In genomic region chr6:96784650-96785049, GRCh38 we compare ENCODE assay signal across 22 cellular contexts. TPM values are rescaled to one million over a fixed set of nuclear protein-coding genes. Genes with fewer than 3 reads are reported as not detected.
DNase-seq lines count a peak whose midpoint lies in the region; TF ChIP-seq lines count a peak whose summit lies in the region.
"Had no signal": no experiment of that assay in that cellular context is flagged by ENCODE, and none has a peak within 500 bp of the region (broad histone marks: within the 10 kb centered on the region; RNA-seq: fewer than 3 reads in every experiment).

No MANE protein-coding gene starts in this region.

- no peaks in the 10 kb centered on the region for H3K9me3 Mint-ChIP-seq in neural progenitor cell
- H3K9me3 Mint-ChIP-seq: CD4-positive, alpha-beta memory T cell; IgD-negative memory B cell had no signal

- H3K27ac ChIP-seq in SJCRH30 (no peak overlapping the region), neural progenitor cell (no peak overlapping the region), mesenchymal stem cell (ENCODE audit: low read length, poor library complexity, severe bottlenecking) (no peak overlapping the region)
- H3K27ac ChIP-seq: 22Rv1; BLaER1 treated with 17β-estradiol and CSF1 and Interleukin-3, amounts not matched to agents 10 nM and 100 nM had no signal

- H3K27me3 ChIP-seq in SJCRH30 (no peaks in the 10 kb centered on the region), neural progenitor cell (no peaks in the 10 kb centered on the region), mesenchymal stem cell (ENCODE audit: control insufficient read depth in 1 of 2, insufficient read depth in 1 of 2, low read length in 2 of 2) (no peaks in the 10 kb centered on the region)
- H3K27me3 ChIP-seq: BLaER1 treated with 17β-estradiol and CSF1 and Interleukin-3, amounts not matched to agents 10 nM and 100 nM; MG63 had no signal

- no peaks in the 10 kb centered on the region for H3K79me1 ChIP-seq in mesenchymal stem cell (replicated peaks; ENCODE audit: low read length, poor library complexity, severe bottlenecking)

- H3K9ac ChIP-seq in neural progenitor cell = no peak overlapping the region
- H3K9ac ChIP-seq in mesenchymal stem cell (ENCODE audit: low read length) = no peak overlapping the region
- H3K9ac ChIP-seq: BLaER1 treated with 17β-estradiol and CSF1 and Interleukin-3, amounts not matched to agents 10 nM and 100 nM had no signal

- no peak overlapping the region for H2AK5ac ChIP-seq in mesenchymal stem cell (ENCODE audit: low read length, severe bottlenecking)

- no peak overlapping the region for H3K23ac ChIP-seq in mesenchymal stem cell (ENCODE audit: low read length in 2 of 2)

- H3K79me2 ChIP-seq in neural progenitor cell (ENCODE audit: low read depth) = no peaks in the 10 kb centered on the region

- H3K27me3 Mint-ChIP-seq in neural progenitor cell (ENCODE audit: insufficient read depth, low read depth) = no peaks in the 10 kb centered on the region
- H3K27me3 Mint-ChIP-seq: IgD-negative memory B cell had no signal

- H3K36me3 ChIP-seq in SJCRH30 (no peaks in the 10 kb centered on the region), neural progenitor cell (no peaks in the 10 kb centered on the region), mesenchymal stem cell (ENCODE audit: control insufficient read depth in 1 of 2, insufficient read depth in 2 of 2, low read depth in 1 of 2, low read length in 2 of 2) (no peaks in the 10 kb centered on the region)
- H3K36me3 ChIP-seq: BLaER1 treated with 17β-estradiol and CSF1 and Interleukin-3, amounts not matched to agents 10 nM and 100 nM; MG63 had no signal

- no peak overlapping the region for H2BK5ac ChIP-seq in mesenchymal stem cell (ENCODE audit: low read depth, low read length, poor library complexity, severe bottlenecking)

- DNase-seq in DMS 273 (lab: John Stamatoyannopoulos, UW; ENCODE audit: unreplicated experiment) (peak; percentile 37), DMS 273 treated with DMSO at 0.1 percent for 48 hours (lab: John Stamatoyannopoulos, UW) (no peak), SJCRH30 (peak; percentile 5 to 20), fibroblast of villous mesenchyme (ENCODE audit: low read depth) (peak; percentile 23), neural progenitor cell (ENCODE audit: low spot score) (no peak), mesenchymal stem cell (no peak), EL (no peak), mesenteric fat pad (ENCODE audit: low spot score) (no peak)
- DNase-seq: ACHN; Caco-2; CD4-positive, alpha-beta memory T cell; DMS153; GF-D8; Karpas-422; MG63; NCI-H1417 treated with DMSO at 0.1 percent for 48 hours; NCI-H1930; NCI-H510A; NCI-H748 treated with DMSO at 0.1 percent for 48 hours had no signal

- no peaks in the 10 kb centered on the region for H3F3A ChIP-seq in neural progenitor cell (ENCODE audit: low read depth)

- WGBS in mesenchymal stem cell = 29% methylated on average over 3 of the region's 3 CpGs

- no peak overlapping the region for H3K4me3 Mint-ChIP-seq in neural progenitor cell
- H3K4me3 Mint-ChIP-seq: CD4-positive, alpha-beta memory T cell; IgD-negative memory B cell had no signal

- no peak overlapping the region for H2BK12ac ChIP-seq in mesenchymal stem cell (ENCODE audit: low read length in 2 of 2)

- no peak overlapping the region for H2BK120ac ChIP-seq in mesenchymal stem cell (ENCODE audit: low read depth, low read length)

- no peak overlapping the region for H2BK15ac ChIP-seq in mesenchymal stem cell (ENCODE audit: low read depth, poor library complexity, severe bottlenecking)

- no peak overlapping the region for H4K91ac ChIP-seq in mesenchymal stem cell (ENCODE audit: low read length)

- no peak for TF ChIP-seq CTCF in fibroblast of villous mesenchyme (IDR thresholded peaks at IDR 0.05; ENCODE audit: insufficient read depth, low read depth, low read length)
- TF ChIP-seq CTCF in neural progenitor cell (IDR thresholded peaks at IDR 0.05) = no peak

- peaks cover 6% of the 10 kb centered on the region; the same call in 1 of the 2 replicates for H3K4me1 ChIP-seq in SJCRH30
- H3K4me1 ChIP-seq in neural progenitor cell = peaks cover 19% of the 10 kb centered on the region
- H3K4me1 ChIP-seq in mesenchymal stem cell (ENCODE audit: control insufficient read depth, insufficient read depth, low read depth, low read length) = no peaks in the 10 kb centered on the region
- H3K4me1 ChIP-seq: Caco-2 had no signal

- no peak overlapping the region for H3K14ac ChIP-seq in mesenchymal stem cell (ENCODE audit: low read length in 2 of 2)

- H3K4ac ChIP-seq in mesenchymal stem cell (ENCODE audit: low read depth in 1 of 2, low read length in 2 of 2) = no peak overlapping the region

- H3K36me3 Mint-ChIP-seq in neural progenitor cell = no peaks in the 10 kb centered on the region
- H3K36me3 Mint-ChIP-seq: CD4-positive, alpha-beta memory T cell; IgD-negative memory B cell had no signal

- H3K27ac Mint-ChIP-seq in neural progenitor cell = peak overlapping the region; percentile 18
- H3K27ac Mint-ChIP-seq: CD4-positive, alpha-beta memory T cell; IgD-negative memory B cell had no signal

- H3K4me3 ChIP-seq in SJCRH30 (no peak overlapping the region), fibroblast of villous mesenchyme (ENCODE audit: low read depth, low read length) (no peak overlapping the region), neural progenitor cell (no peak overlapping the region), mesenchymal stem cell (ENCODE audit: insufficient read depth in 1 of 2, low read depth in 1 of 2, low read length in 2 of 2) (no peak overlapping the region)
- H3K4me3 ChIP-seq: BLaER1 treated with 17β-estradiol and CSF1 and Interleukin-3, amounts not matched to agents 10 nM and 100 nM; MG63 had no signal

- H2AFZ ChIP-seq in neural progenitor cell (replicated peaks) = no peak overlapping the region
- no peak overlapping the region for H2AFZ ChIP-seq in mesenchymal stem cell (ENCODE audit: low read depth, low read length)

- no peak overlapping the region for H3K18ac ChIP-seq in mesenchymal stem cell (ENCODE audit: low read depth in 1 of 2, low read length in 2 of 2)

- H3K4me1 Mint-ChIP-seq in neural progenitor cell = no peaks in the 10 kb centered on the region
- H3K4me1 Mint-ChIP-seq: CD4-positive, alpha-beta memory T cell; IgD-negative memory B cell had no signal

- H3K4me2 ChIP-seq in neural progenitor cell (no peak overlapping the region), mesenchymal stem cell (ENCODE audit: low read length, poor library complexity, severe bottlenecking) (no peak overlapping the region)
- H3K4me2 ChIP-seq: BLaER1 treated with 17β-estradiol and CSF1 and Interleukin-3, amounts not matched to agents 10 nM and 100 nM had no signal

- no peak overlapping the region for H4K8ac ChIP-seq in mesenchymal stem cell (ENCODE audit: low read length)

- no peaks in the 10 kb centered on the region for H4K20me1 ChIP-seq in neural progenitor cell (ENCODE audit: low read depth)
- H4K20me1 ChIP-seq: BLaER1 treated with 17β-estradiol and CSF1 and Interleukin-3, amounts not matched to agents 10 nM and 100 nM had no signal

- H3K9me3 ChIP-seq in SJCRH30 (replicated peaks) = no peaks in the 10 kb centered on the region
- no peaks in the 10 kb centered on the region for H3K9me3 ChIP-seq in neural progenitor cell (ENCODE audit: low read depth)
- H3K9me3 ChIP-seq in mesenchymal stem cell (ENCODE audit: control insufficient read depth, low read length) = no peaks in the 10 kb centered on the region
- H3K9me3 ChIP-seq: Caco-2, MG63 had no signal

RNA-seq across cellular contexts. Expression of gene GPR63, which starts 52.6 kb away (rescaled TPM):
- 8.7 and 9.8 TPM in 2 replicates for total RNA-seq in SJCRH30 (2014; rRNA removed; shearing (Covaris generic))
- total RNA-seq in fibroblast of villous mesenchyme (under 0.01 and 0.32 TPM in 2 replicates), neural progenitor cell (ENCODE audit: low replicate concordance) (13.2 and 18.2 TPM in 2 replicates), mesenteric fat pad (0.32 TPM)
- 5.3 TPM for polyA plus RNA-seq in mesenchymal stem cell (2013, experiment 1 of 2)
- 5.4 TPM for polyA plus RNA-seq in mesenchymal stem cell (2013, experiment 2 of 2)
- polyA plus RNA-seq: IgD-negative memory B cell had no signal

Comparison
In these comparisons a context has a peak if more than half of its experiments do, and no peak if none do; other contexts are left out.
1. DNase-seq: peak in DMS 273 (single experiment), SJCRH30 (2 of 2) and fibroblast of villous mesenchyme (single experiment); none in DMS 273 treated with DMSO at 0.1 percent for 48 hours (single experiment), neural progenitor cell (single experiment), mesenchymal stem cell (single experiment), EL (single experiment) and mesenteric fat pad (single experiment).